ENCODE assay signal across 21 cellular contexts in the genomic region with DNA sequence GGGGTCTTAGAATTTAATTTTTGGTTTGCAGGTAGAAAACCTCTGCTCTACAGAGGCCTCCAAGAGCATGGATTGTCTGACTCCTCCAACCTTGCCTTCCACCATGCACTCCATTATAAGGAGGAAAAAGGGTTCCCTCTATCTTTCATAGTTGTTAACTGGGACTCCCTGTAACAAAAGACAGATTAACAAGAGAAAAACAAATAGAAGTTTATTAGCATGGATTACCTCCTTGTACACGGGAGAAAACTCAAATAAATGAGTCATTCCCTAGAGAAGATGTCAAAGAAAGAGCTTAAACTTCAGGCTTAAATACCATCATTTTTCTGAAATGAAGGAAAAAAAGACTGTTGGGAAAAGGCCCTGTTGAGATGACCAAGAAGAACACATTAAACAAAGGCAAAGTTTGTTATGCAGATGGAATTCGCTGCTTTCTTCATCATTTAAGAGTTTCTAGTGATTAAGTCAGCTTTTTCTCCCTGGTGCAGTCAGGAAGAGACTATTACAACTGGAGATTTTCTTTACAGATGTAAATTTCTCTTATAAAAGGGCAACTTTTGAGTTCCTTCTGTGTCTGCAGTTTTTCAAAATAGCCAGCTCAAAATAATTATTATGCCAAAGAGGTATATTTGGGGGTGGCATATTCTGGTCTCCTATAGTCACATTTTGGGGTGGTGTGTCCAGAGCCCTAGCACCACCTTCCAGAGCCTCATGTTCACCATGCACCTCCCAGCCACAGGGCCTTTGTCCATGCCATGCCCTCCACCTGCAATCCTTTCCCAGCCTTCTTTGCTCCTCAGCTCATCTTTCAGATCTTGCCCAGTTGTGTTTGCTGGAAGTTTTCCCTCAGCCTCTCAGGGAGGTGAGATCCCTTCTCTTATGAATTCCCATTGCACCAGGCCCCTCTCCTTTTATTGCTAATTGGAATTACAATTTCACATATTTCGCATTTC.
"Had no signal": no experiment of that assay in that cellular context is flagged by ENCODE, and none has a peak within 500 bp of the region (broad histone marks: within the 10 kb centered on the region; RNA-seq: fewer than 3 reads in every experiment).

No MANE protein-coding gene starts in this region.

- H3K36me3 Mint-ChIP-seq: activated CD8-positive, alpha-beta memory T cell treated with anti-CD3 and anti-CD28 coated beads, Interleukin-2, amount 10 ng/mL, durations not matched to agents 7 days and 5 days; brain had no signal

- H3K4me1 ChIP-seq: gastrocnemius medialis, right lobe of liver, suprapubic skin, upper lobe of left lung had no signal

- H3K9me3 ChIP-seq: gastrocnemius medialis, right lobe of liver, suprapubic skin had no signal

- H3K27me3 ChIP-seq: right lobe of liver, upper lobe of left lung had no signal

- H3K4me3 ChIP-seq: gastrocnemius medialis, right lobe of liver, suprapubic skin, upper lobe of left lung had no signal

- H3K27me3 Mint-ChIP-seq: activated CD4-positive, alpha-beta memory T cell treated with anti-CD3 and anti-CD28 coated beads, Interleukin-2, amount 10 ng/mL, durations not matched to agents 7 days and 5 days; activated CD8-positive, alpha-beta memory T cell treated with anti-CD3 and anti-CD28 coated beads, Interleukin-2, amount 10 ng/mL, durations not matched to agents 7 days and 5 days had no signal

- H3K36me3 ChIP-seq: gastrocnemius medialis, right lobe of liver, suprapubic skin, upper lobe of left lung had no signal

- H3K4me1 Mint-ChIP-seq: activated CD4-positive, alpha-beta memory T cell treated with anti-CD3 and anti-CD28 coated beads, Interleukin-2, amount 10 ng/mL, durations not matched to agents 7 days and 5 days; activated CD8-positive, alpha-beta memory T cell treated with anti-CD3 and anti-CD28 coated beads, Interleukin-2, amount 10 ng/mL, durations not matched to agents 7 days and 5 days; central memory CD8-positive, alpha-beta T cell; stimulated activated naive CD8-positive, alpha-beta T cell treated with anti-CD3 and anti-CD28 coated beads, Interleukin-15, amount 100 ng/mL, for 72 hours had no signal

- H3K27ac Mint-ChIP-seq: activated CD4-positive, alpha-beta memory T cell treated with anti-CD3 and anti-CD28 coated beads, Interleukin-2, amount 10 ng/mL, durations not matched to agents 7 days and 5 days; activated CD8-positive, alpha-beta memory T cell treated with anti-CD3 and anti-CD28 coated beads, Interleukin-2, amount 10 ng/mL, durations not matched to agents 7 days and 5 days; activated naive CD4-positive, alpha-beta T cell treated with anti-CD3 and anti-CD28 coated beads for 36 hours; naive thymus-derived CD4-positive, alpha-beta T cell; stimulated activated naive CD8-positive, alpha-beta T cell treated with anti-CD3 and anti-CD28 coated beads, Interleukin-15, amount 100 ng/mL, for 72 hours; T-helper 2 cell treated with Interferon-gamma antibody and Interleukin-4, amounts not matched to agents 5 μg/mL and 100 μg/mL, for 36 hours had no signal

- ATAC-seq: activated CD8-positive, alpha-beta memory T cell treated with anti-CD3 and anti-CD28 coated beads, Interleukin-2, amount 10 ng/mL, durations not matched to agents 7 days and 5 days; esophagus mucosa; gastrocnemius medialis; naive thymus-derived CD4-positive, alpha-beta T cell; right lobe of liver; stimulated activated naive CD8-positive, alpha-beta T cell treated with anti-CD3 and anti-CD28 coated beads, Interleukin-15, amount 100 ng/mL, for 72 hours had no signal

- DNase-seq: activated CD4-positive, alpha-beta memory T cell treated with anti-CD3 and anti-CD28 coated beads, Interleukin-2, amount 10 ng/mL, durations not matched to agents 7 days and 5 days; activated CD4-positive, alpha-beta T cell treated with anti-CD3 and anti-CD28 coated beads for 48 hours; activated CD4-positive, CD25-positive, alpha-beta regulatory T cell; activated CD8-positive, alpha-beta memory T cell treated with anti-CD3 and anti-CD28 coated beads, Interleukin-2, amount 10 ng/mL, durations not matched to agents 7 days and 5 days; activated naive CD4-positive, alpha-beta T cell treated with anti-CD3 and anti-CD28 coated beads for 36 hours; cortex of kidney; gastrocnemius medialis; head of caudate nucleus; mesendoderm; naive thymus-derived CD4-positive, alpha-beta T cell; right lobe of liver; small intestine; stimulated activated CD4-positive, alpha-beta T cell treated with anti-CD3 and anti-CD28 coated beads, Interleukin-15, amount 100 ng/mL, for 24 hours; stimulated activated CD4-positive, alpha-beta T cell treated with anti-CD3 and anti-CD28 coated beads, Interleukin-2, amount 100 ng/mL, for 48 hours; stimulated activated naive CD8-positive, alpha-beta T cell treated with anti-CD3 and anti-CD28 coated beads, Interleukin-15, amount 100 ng/mL, for 72 hours; upper lobe of left lung had no signal

- H3K9me3 Mint-ChIP-seq: activated naive CD4-positive, alpha-beta T cell treated with anti-CD3 and anti-CD28 coated beads for 36 hours; T-helper 2 cell treated with Interferon-gamma antibody and Interleukin-4, amounts not matched to agents 5 μg/mL and 100 μg/mL, for 36 hours had no signal

- H3K4me3 Mint-ChIP-seq: activated CD4-positive, alpha-beta memory T cell treated with anti-CD3 and anti-CD28 coated beads, Interleukin-2, amount 10 ng/mL, durations not matched to agents 7 days and 5 days; activated CD8-positive, alpha-beta memory T cell treated with anti-CD3 and anti-CD28 coated beads, Interleukin-2, amount 10 ng/mL, durations not matched to agents 7 days and 5 days; activated naive CD4-positive, alpha-beta T cell treated with anti-CD3 and anti-CD28 coated beads for 36 hours; brain; central memory CD8-positive, alpha-beta T cell; naive thymus-derived CD4-positive, alpha-beta T cell; stimulated activated naive CD8-positive, alpha-beta T cell treated with anti-CD3 and anti-CD28 coated beads, Interleukin-15, amount 100 ng/mL, for 72 hours; T-helper 2 cell treated with Interferon-gamma antibody and Interleukin-4, amounts not matched to agents 5 μg/mL and 100 μg/mL, for 36 hours had no signal

- H3K27ac ChIP-seq: gastrocnemius medialis, right lobe of liver, suprapubic skin, upper lobe of left lung had no signal
